In the genomic region with DNA sequence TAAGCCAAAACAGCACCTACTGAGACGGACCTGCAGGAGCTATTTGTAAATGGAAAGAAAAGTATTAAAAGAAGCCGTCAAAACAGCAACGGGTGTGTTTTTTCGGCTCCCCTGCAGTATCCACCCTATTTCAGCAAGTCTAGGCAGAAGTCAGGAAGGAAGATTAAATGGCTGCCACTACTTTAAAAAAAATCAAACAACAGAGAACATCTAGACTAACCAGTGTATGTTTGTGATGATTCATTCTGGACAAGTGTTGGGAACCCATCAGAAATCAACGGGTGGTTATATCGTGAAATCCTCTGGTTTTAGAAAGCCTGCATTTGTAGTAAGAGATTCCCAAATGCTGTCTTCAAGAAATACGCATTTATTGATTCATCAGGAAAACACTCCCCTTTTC, we compare ENCODE assay signal across 12 cellular contexts. TPM values are rescaled to one million over a fixed set of nuclear protein-coding genes. Genes with fewer than 3 reads are reported as not detected.
DNase-seq lines count a peak whose midpoint lies in the region; ATAC-seq, FAIRE-seq and TF ChIP-seq lines count a peak whose summit lies in the region.
"Had no signal": no experiment of that assay in that cellular context is flagged by ENCODE, and none has a peak within 500 bp of the region (broad histone marks: within the 10 kb centered on the region; RNA-seq: fewer than 3 reads in every experiment).

No MANE protein-coding gene starts in this region.

- H3K27ac ChIP-seq in PC-3 (ENCODE audit: low read length) (peak overlapping the region; percentile 47), endodermal cell (ENCODE audit: low read depth, low read length) (no peak overlapping the region), prostate gland (peak overlapping the region in 1 of 2 donors; percentile 42)

- H3K4me3 Mint-ChIP-seq in endodermal cell (no peak overlapping the region), immature natural killer cell (no peak overlapping the region)

- H3F3A ChIP-seq in PC-3 (ENCODE audit: low read length, unreplicated experiment), result no peaks in the 10 kb centered on the region

- WGBS in endodermal cell (ENCODE audit: insufficient coverage in 1 of 2, insufficient read length in 1 of 2), 2 experiments, result 64 to 71% methylated on average over 5 to 7 of the region's 7 CpGs
- WGBS in prostate gland, result 45% methylated on average over 7 of the region's 7 CpGs

- TSS peak; percentile 74 for BruUV-seq in PC-3 (replicated peaks; lab: Mats Ljungman, UMichigan)

- FAIRE-seq in GM18507 (lab: Jason Lieb, UNC), result peak; percentile 74

- H3K9me3 Mint-ChIP-seq in endodermal cell (no peaks in the 10 kb centered on the region), immature natural killer cell (no peaks in the 10 kb centered on the region)

- H3K9me3 ChIP-seq in PC-3 (ENCODE audit: low read length) (no peaks in the 10 kb centered on the region), endodermal cell (ENCODE audit: control insufficient read depth, low read length) (no peaks in the 10 kb centered on the region), skeletal muscle satellite cell (replicated peaks; ENCODE audit: low read length) (no peaks in the 10 kb centered on the region), prostate gland (no peaks in the 10 kb centered on the region)

- H3K27me3 ChIP-seq in PC-3 (ENCODE audit: low read length), result no peaks in the 10 kb centered on the region
- no peaks in the 10 kb centered on the region for H3K27me3 ChIP-seq in endodermal cell (ENCODE audit: control insufficient read depth, insufficient read depth, low read length, poor library complexity, severe bottlenecking)
- H3K27me3 ChIP-seq in skeletal muscle satellite cell (ENCODE audit: control insufficient read depth, insufficient read depth, low read length), result no peaks in the 10 kb centered on the region
- H3K27me3 ChIP-seq in prostate gland (replicated peaks; ENCODE audit: insufficient read depth), result no peaks in the 10 kb centered on the region

- no peak for TF ChIP-seq CTCF in PC-3 (conservative IDR thresholded peaks at IDR 0.05; ENCODE audit: low read depth, low read length)
- TF ChIP-seq CTCF in endodermal cell (conservative IDR thresholded peaks at IDR 0.05), result no peak
- no peak for TF ChIP-seq CTCF in prostate gland (IDR thresholded peaks at IDR 0.05)

- H3K27me3 Mint-ChIP-seq in endodermal cell (ENCODE audit: insufficient read depth) (no peaks in the 10 kb centered on the region), immature natural killer cell (ENCODE audit: low read depth in 3 of 3) (peaks cover 0 to 11% (median 5%) of the 10 kb centered on the region in 3 donors)

- H3K4me3 ChIP-seq in PC-3 (ENCODE audit: low read length) (peak overlapping the region; percentile 28), endodermal cell (ENCODE audit: low read length) (no peak overlapping the region), skeletal muscle satellite cell (ENCODE audit: low read length) (no peak overlapping the region), prostate gland (no peak overlapping the region)

- peak overlapping the region; percentile 50 for H2AFZ ChIP-seq in PC-3 (ENCODE audit: low read length)

- intact Hi-C loops in PC-3 (cut with micrococcal nuclease) (loop anchor here (5.0 to 10.0 kb wide), 2 partner anchors 144 to 214 kb away; partner anchors contain the start of gene CCBE1), prostate gland (cut with DNase I) (no loop called here)

- H3K79me2 ChIP-seq in PC-3 (ENCODE audit: low read length), result no peaks in the 10 kb centered on the region

- H3K4me2 ChIP-seq in PC-3 (ENCODE audit: low read length), result peak overlapping the region; percentile 67
- H3K4me2 ChIP-seq in skeletal muscle satellite cell (ENCODE audit: low read length), result peak overlapping the region; percentile 29

- H3K9ac ChIP-seq in PC-3 (ENCODE audit: low read length), result peak overlapping the region; percentile 46
- no peak overlapping the region for H3K9ac ChIP-seq in endodermal cell (ENCODE audit: extremely low read depth, low read length, poor library complexity, severe bottlenecking)
- no peak overlapping the region for H3K9ac ChIP-seq in skeletal muscle satellite cell (ENCODE audit: low read depth, low read length)

- H4K20me1 ChIP-seq in PC-3 (ENCODE audit: low read length), result no peaks in the 10 kb centered on the region

- no peak for TF ChIP-seq POLR2A in prostate gland (IDR thresholded peaks at IDR 0.05)

- CTCF ChIA-PET in PC-3 (lab: Charles Lee), result no interaction called here

- H3K9me2 ChIP-seq in PC-3 (replicated peaks; ENCODE audit: low read length), result no peaks in the 10 kb centered on the region

- H3K36me3 ChIP-seq in PC-3 (ENCODE audit: low read depth, low read length) (peaks cover 5% of the 10 kb centered on the region; the same call in 1 of the 2 replicates), endodermal cell (ENCODE audit: control insufficient read depth, insufficient read depth, low read length) (peaks cover under 1% of the 10 kb centered on the region), skeletal muscle satellite cell (ENCODE audit: insufficient read depth, low read length) (no peaks in the 10 kb centered on the region), prostate gland (no peaks in the 10 kb centered on the region)

- no peak for DNase-seq in GM18507 (ENCODE audit: extremely low spot score, insufficient read length, low read depth)
- DNase-seq in PC-3, result peak; percentile 56
- no peak for DNase-seq in endodermal cell
- DNase-seq in C1 segment of cervical spinal cord (lab: John Stamatoyannopoulos, UW), result no peak
- DNase-seq in prostate gland (ENCODE audit: low spot score), result no peak
- no peak for DNase-seq in immature natural killer cell
- DNase-seq: Kasumi-1, NCI-H2171 treated with DMSO at 0.1 percent for 48 hours, substantia nigra had no signal

- H3K4me1 ChIP-seq in PC-3 (ENCODE audit: insufficient read depth, low read length) (peaks cover 40% of the 10 kb centered on the region), endodermal cell (ENCODE audit: control insufficient read depth, insufficient read depth, low read length) (peaks cover 5% of the 10 kb centered on the region), skeletal muscle satellite cell (ENCODE audit: control insufficient read depth, insufficient read depth, low read length) (peaks cover 41% of the 10 kb centered on the region), prostate gland (replicated peaks) (peaks cover 3% of the 10 kb centered on the region)

- peak overlapping the region; percentile 22 for H3K27ac Mint-ChIP-seq in endodermal cell
- no peak overlapping the region for H3K27ac Mint-ChIP-seq in immature natural killer cell

- ATAC-seq in PC-3, result peak; percentile 48
- ATAC-seq in HG03175 (IDR thresholded peaks at IDR 0.05; ENCODE audit: unreplicated experiment), result no peak
- ATAC-seq: Panc1 had no signal

- POLR2A ChIA-PET in PC-3 (lab: Charles Lee; ENCODE audit: unreplicated experiment), result interaction anchor here (0.6 to 1.2 kb wide), 3 partner anchors 8 to 417 kb away, joined by 3 to 13 read pairs (median 4); partner anchors contain the start of gene PMAIP1

- peaks cover 4% of the 10 kb centered on the region for H3K36me3 Mint-ChIP-seq in endodermal cell (ENCODE audit: low read depth)
- peaks cover 0 to 6% (median 0%) of the 10 kb centered on the region in 3 donors for H3K36me3 Mint-ChIP-seq in immature natural killer cell

- H3K4me1 Mint-ChIP-seq in endodermal cell (peaks cover 41% of the 10 kb centered on the region), immature natural killer cell (peaks cover 35 to 38% of the 10 kb centered on the region in 2 donors)

RNA-seq across cellular contexts. Expression of gene PMAIP1, which starts 9.0 kb away (rescaled TPM):
- total RNA-seq in PC-3 (2014; rRNA removed) (39.2 and 41.5 TPM in 2 replicates), endodermal cell (100 to 1,000 TPM in 1 of 2 donors, 10 to 100 TPM in 1; 56.6 to 106 TPM), prostate gland (1 to 10 TPM; 2.1 to 4.1 TPM)
- polyA plus RNA-seq in endodermal cell (2013, experiment 1 of 2), result 17.2 TPM
- polyA plus RNA-seq in endodermal cell (2013, experiment 2 of 2), result 10.3 TPM
- total RNA-seq in skeletal muscle satellite cell (2012; rRNA removed), result 20.5 and 24.5 TPM in 2 replicates
- 10 to 100 TPM; 34.6 to 77.8 (median 58.9) TPM for polyA plus RNA-seq in immature natural killer cell
